Comparison of ENCODE assay signal across 8 cellular contexts in genomic region chr6:150600302-150601017, GRCh38. TPM values are rescaled to one million over a fixed set of nuclear protein-coding genes. Genes with fewer than 3 reads are reported as not detected.
DNase-seq lines count a peak whose midpoint lies in the region; ATAC-seq and TF ChIP-seq lines count a peak whose summit lies in the region.

No MANE protein-coding gene starts in this region.

- intact Hi-C loops in heart left ventricle (cut with DNase I) = loop anchor here in 9 of 10 donors (1.0 to 10.0 kb wide), 13 partner anchors 64 to 217 kb away; no protein-coding TSS in a partner anchor
- intact Hi-C loops in posterior cingulate gyrus (cut with DNase I) = loop anchor here (2.0 kb wide), 1 partner anchor 214 kb away; no protein-coding TSS in a partner anchor
- intact Hi-C loops in uterus (cut with DNase I; ENCODE audit: low total_unique reads) = no loop called here

- H3K27ac ChIP-seq in HUES64 (ENCODE audit: low read depth, low read length) = no peak overlapping the region
- H3K27ac ChIP-seq in heart left ventricle = peak overlapping the region; percentile 78 to 95 (median 89)
- peak overlapping the region; percentile 83 to 90 for H3K27ac ChIP-seq in uterus

- H3K36me3 ChIP-seq in HUES64 (ENCODE audit: insufficient read depth, low read length) (no peaks in the 10 kb centered on the region), heart left ventricle (no peaks in the 10 kb centered on the region), uterus (no peaks in the 10 kb centered on the region)

- peak overlapping the region; percentile 83 for H3K4me3 Mint-ChIP-seq in activated naive CD8-positive, alpha-beta T cell treated with anti-CD3 and anti-CD28 coated beads for 36 hours

- H3K27me3 ChIP-seq in HUES64 (ENCODE audit: insufficient read depth, low read length) = peaks cover 75% of the 10 kb centered on the region
- peaks cover 0 to 18% (median 2%) of the 10 kb centered on the region in 9 donors for H3K27me3 ChIP-seq in heart left ventricle
- no peaks in the 10 kb centered on the region for H3K27me3 ChIP-seq in uterus

- H3K4me1 ChIP-seq in HUES64 (ENCODE audit: insufficient read depth, low read length) (no peaks in the 10 kb centered on the region), heart left ventricle (peaks cover 0 to 22% (median 3%) of the 10 kb centered on the region in 12 donors), uterus (no peaks in the 10 kb centered on the region)

- ATAC-seq in GM21447 (IDR thresholded peaks at IDR 0.05; ENCODE audit: unreplicated experiment) = peak; percentile 62
- peak; percentile 48 to 80 (median 76) for ATAC-seq in heart left ventricle

- no peaks in the 10 kb centered on the region for H3K9me3 ChIP-seq in HUES64 (ENCODE audit: insufficient read depth, low read depth, low read length)
- no peaks in the 10 kb centered on the region for H3K9me3 ChIP-seq in heart left ventricle
- H3K9me3 ChIP-seq in uterus = no peaks in the 10 kb centered on the region

- peaks cover 63% of the 10 kb centered on the region for H3K27me3 Mint-ChIP-seq in activated naive CD8-positive, alpha-beta T cell treated with anti-CD3 and anti-CD28 coated beads for 36 hours

- H3K9me3 Mint-ChIP-seq in activated naive CD8-positive, alpha-beta T cell treated with anti-CD3 and anti-CD28 coated beads for 36 hours = no peaks in the 10 kb centered on the region

- DNase-seq in DMS153 treated with DMSO at 0.1 percent for 48 hours (lab: John Stamatoyannopoulos, UW; ENCODE audit: unreplicated experiment) = peak; percentile 88
- DNase-seq in SK-N-DZ (ENCODE audit: low spot score) = peak; percentile 44
- DNase-seq in activated naive CD8-positive, alpha-beta T cell treated with anti-CD3 and anti-CD28 coated beads for 36 hours = peak; percentile 72
- DNase-seq in heart left ventricle = peak; percentile 66 to 75 (median 71)
- peak; percentile 33 to 90 (median 55) for DNase-seq in posterior cingulate gyrus
- DNase-seq in uterus = peak; percentile 63 to 69

- under 1% methylated on average over 69 of the region's 69 CpGs for WGBS in HUES64
- WGBS in heart left ventricle, 4 donors = 0 to 1% (median 0%) methylated on average over 19 to 69 of the region's 69 CpGs

- peak overlapping the region; percentile 65 for H3K4me3 ChIP-seq in HUES64 (ENCODE audit: low read length)
- peak overlapping the region; percentile 59 to 91 (median 80) for H3K4me3 ChIP-seq in heart left ventricle
- peak overlapping the region; percentile 48 to 81 for H3K4me3 ChIP-seq in uterus

- no peaks in the 10 kb centered on the region for H3K36me3 Mint-ChIP-seq in activated naive CD8-positive, alpha-beta T cell treated with anti-CD3 and anti-CD28 coated beads for 36 hours

- TF ChIP-seq POLR2A in heart left ventricle (IDR thresholded peaks at IDR 0.05) = peak in 1 of 2 donors; percentile 16
- TF ChIP-seq POLR2A in uterus (IDR thresholded peaks at IDR 0.05) = peak in 1 of 2 donors; percentile 31

- H3K9ac ChIP-seq in HUES64 (ENCODE audit: low read depth, low read length) = peak overlapping the region; percentile 46

- TF ChIP-seq CTCF in heart left ventricle (IDR thresholded peaks at IDR 0.05) = peak; percentile 20 to 66 (median 45)
- peak; percentile 28 to 56 (median 40) for TF ChIP-seq CTCF in uterus (IDR thresholded peaks at IDR 0.05)

- H3K27ac Mint-ChIP-seq in activated naive CD8-positive, alpha-beta T cell treated with anti-CD3 and anti-CD28 coated beads for 36 hours = peak overlapping the region; percentile 84

- H3K4me1 Mint-ChIP-seq in activated naive CD8-positive, alpha-beta T cell treated with anti-CD3 and anti-CD28 coated beads for 36 hours = peaks cover 19% of the 10 kb centered on the region

RNA-seq across cellular contexts. Expression of gene PLEKHG1, which starts 0.8 kb away (rescaled TPM):
- 1.4 TPM for polyA plus RNA-seq in HUES64 (2013, experiment 1 of 2)
- 3.2 TPM for polyA plus RNA-seq in HUES64 (2013, experiment 2 of 2)
- 0.07 TPM in 1 of 2 replicates, not detected in the other for polyA plus RNA-seq in SK-N-DZ (2014; cell fraction: cytosol; rRNA removed)
- not detected in 2 replicates for polyA plus RNA-seq in SK-N-DZ (2014; cell fraction: nucleus; rRNA removed)
- total RNA-seq in activated naive CD8-positive, alpha-beta T cell treated with anti-CD3 and anti-CD28 coated beads for 36 hours = 1 to 10 TPM; 4.4 to 4.5 TPM
- 10 to 100 TPM in 6 of 9 donors, 1 to 10 TPM in 3; 6.1 to 27.0 (median 11.8) TPM for total RNA-seq in heart left ventricle
- polyA plus RNA-seq in heart left ventricle = 1 to 10 TPM; 2.2 to 5.3 TPM
- total RNA-seq in uterus = 10 to 100 TPM in 3 of 4 donors, 1 to 10 TPM in 1; 7.2 to 50.3 (median 33.0) TPM
